ENCODE assay signal across 24 cellular contexts in genomic region chr16:62249069-62249468, GRCh38.
"Had no signal": no experiment of that assay in that cellular context is flagged by ENCODE, and none has a peak within 500 bp of the region (broad histone marks: within the 10 kb centered on the region; RNA-seq: fewer than 3 reads in every experiment).

No MANE protein-coding gene starts in this region.

- H3K4me1 Mint-ChIP-seq: activated B cell treated with CpG ODN at 0.5 μM for 24 hours; activated naive CD8-positive, alpha-beta T cell treated with anti-CD3 and anti-CD28 coated beads for 36 hours; immature natural killer cell; naive thymus-derived CD8-positive, alpha-beta T cell had no signal

- ATAC-seq: naive thymus-derived CD8-positive, alpha-beta T cell had no signal

- H3K27me3 Mint-ChIP-seq: activated B cell treated with CpG ODN at 0.5 μM for 24 hours; activated naive CD8-positive, alpha-beta T cell treated with anti-CD3 and anti-CD28 coated beads for 36 hours; naive thymus-derived CD8-positive, alpha-beta T cell had no signal

- H3K4me3 Mint-ChIP-seq: activated B cell treated with CpG ODN at 0.5 μM for 24 hours; activated naive CD8-positive, alpha-beta T cell treated with anti-CD3 and anti-CD28 coated beads for 36 hours; immature natural killer cell; mesothelial cell of epicardium; naive thymus-derived CD8-positive, alpha-beta T cell had no signal

- H3K36me3 Mint-ChIP-seq: activated naive CD8-positive, alpha-beta T cell treated with anti-CD3 and anti-CD28 coated beads for 36 hours; immature natural killer cell; mesothelial cell of epicardium; naive thymus-derived CD8-positive, alpha-beta T cell had no signal

- H3K27ac Mint-ChIP-seq: activated B cell treated with CpG ODN at 0.5 μM for 24 hours; activated naive CD8-positive, alpha-beta T cell treated with anti-CD3 and anti-CD28 coated beads for 36 hours; immature natural killer cell; mesothelial cell of epicardium; naive thymus-derived CD8-positive, alpha-beta T cell had no signal

- DNase-seq: activated B cell treated with CpG ODN at 0.5 μM for 24 hours; activated CD4-positive, alpha-beta T cell treated with anti-CD3 and anti-CD28 coated beads for 4 hours; activated CD4-positive, alpha-beta T cell treated with anti-CD3 and anti-CD28 coated beads, Interleukin-2, amount 50 U/mL, for 48 hours; activated CD8-positive, alpha-beta memory T cell treated with anti-CD3 and anti-CD28 coated beads, Interleukin-2, amount 50 U/mL, for 48 hours; activated naive CD4-positive, alpha-beta T cell treated with Interleukin-2 at 50 U/mL for 16 hours; activated naive CD8-positive, alpha-beta T cell treated with anti-CD3 and anti-CD28 coated beads for 36 hours; activated T-cell treated with anti-CD3 and anti-CD28 coated beads, Interleukin-2, amount 50 U/mL, for 48 hours; amniotic stem cell; cerebellar nuclear complex; immature natural killer cell; kidney glomerular epithelial cell; left ventricle myocardium inferior; naive thymus-derived CD8-positive, alpha-beta T cell; spleen; stimulated activated CD4-positive, alpha-beta T cell treated with anti-CD3 and anti-CD28 coated beads, Interleukin-4, amount 100 ng/mL, for 24 hours; stimulated activated naive CD4-positive, alpha-beta T cell treated with Interleukin-2 at 50 U/mL for 16 hours; T-helper 9 cell; upper lobe of left lung had no signal

- H3K27ac ChIP-seq: coronary artery, epithelial cell of prostate, left ventricle myocardium inferior, prostate gland, right atrium auricular region, spleen, thoracic aorta, upper lobe of left lung had no signal
